ENCODE assay signal across 1 cellular context in genomic region chr9:114303977-114304376, GRCh38.
TF ChIP-seq lines count a peak whose summit lies in the region.

No MANE protein-coding gene starts in this region.

TF ChIP-seq in SK-N-SH, 30 proteins besides CTCF, POLR2A, EP300 and RAD21:
- no peak for TF ChIP-seq RCOR1 (IDR thresholded peaks at IDR 0.05; ENCODE audit: low read length)
- TF ChIP-seq FOXM1 (IDR thresholded peaks at IDR 0.05; ENCODE audit: low read depth), result no peak
- TF ChIP-seq, protein P1, sequence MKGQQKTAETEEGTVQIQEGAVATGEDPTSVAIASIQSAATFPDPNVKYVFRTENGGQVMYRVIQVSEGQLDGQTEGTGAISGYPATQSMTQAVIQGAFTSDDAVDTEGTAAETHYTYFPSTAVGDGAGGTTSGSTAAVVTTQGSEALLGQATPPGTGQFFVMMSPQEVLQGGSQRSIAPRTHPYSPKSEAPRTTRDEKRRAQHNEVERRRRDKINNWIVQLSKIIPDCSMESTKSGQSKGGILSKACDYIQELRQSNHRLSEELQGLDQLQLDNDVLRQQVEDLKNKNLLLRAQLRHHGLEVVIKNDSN (IDR thresholded peaks at IDR 0.05; ENCODE audit: borderline replicate concordance, low read depth), result no peak
- TF ChIP-seq, protein P2, sequence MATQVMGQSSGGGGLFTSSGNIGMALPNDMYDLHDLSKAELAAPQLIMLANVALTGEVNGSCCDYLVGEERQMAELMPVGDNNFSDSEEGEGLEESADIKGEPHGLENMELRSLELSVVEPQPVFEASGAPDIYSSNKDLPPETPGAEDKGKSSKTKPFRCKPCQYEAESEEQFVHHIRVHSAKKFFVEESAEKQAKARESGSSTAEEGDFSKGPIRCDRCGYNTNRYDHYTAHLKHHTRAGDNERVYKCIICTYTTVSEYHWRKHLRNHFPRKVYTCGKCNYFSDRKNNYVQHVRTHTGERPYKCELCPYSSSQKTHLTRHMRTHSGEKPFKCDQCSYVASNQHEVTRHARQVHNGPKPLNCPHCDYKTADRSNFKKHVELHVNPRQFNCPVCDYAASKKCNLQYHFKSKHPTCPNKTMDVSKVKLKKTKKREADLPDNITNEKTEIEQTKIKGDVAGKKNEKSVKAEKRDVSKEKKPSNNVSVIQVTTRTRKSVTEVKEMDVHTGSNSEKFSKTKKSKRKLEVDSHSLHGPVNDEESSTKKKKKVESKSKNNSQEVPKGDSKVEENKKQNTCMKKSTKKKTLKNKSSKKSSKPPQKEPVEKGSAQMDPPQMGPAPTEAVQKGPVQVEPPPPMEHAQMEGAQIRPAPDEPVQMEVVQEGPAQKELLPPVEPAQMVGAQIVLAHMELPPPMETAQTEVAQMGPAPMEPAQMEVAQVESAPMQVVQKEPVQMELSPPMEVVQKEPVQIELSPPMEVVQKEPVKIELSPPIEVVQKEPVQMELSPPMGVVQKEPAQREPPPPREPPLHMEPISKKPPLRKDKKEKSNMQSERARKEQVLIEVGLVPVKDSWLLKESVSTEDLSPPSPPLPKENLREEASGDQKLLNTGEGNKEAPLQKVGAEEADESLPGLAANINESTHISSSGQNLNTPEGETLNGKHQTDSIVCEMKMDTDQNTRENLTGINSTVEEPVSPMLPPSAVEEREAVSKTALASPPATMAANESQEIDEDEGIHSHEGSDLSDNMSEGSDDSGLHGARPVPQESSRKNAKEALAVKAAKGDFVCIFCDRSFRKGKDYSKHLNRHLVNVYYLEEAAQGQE (IDR thresholded peaks at IDR 0.05; ENCODE audit: low read depth, low read length), result no peak
- TF ChIP-seq, protein P3, sequence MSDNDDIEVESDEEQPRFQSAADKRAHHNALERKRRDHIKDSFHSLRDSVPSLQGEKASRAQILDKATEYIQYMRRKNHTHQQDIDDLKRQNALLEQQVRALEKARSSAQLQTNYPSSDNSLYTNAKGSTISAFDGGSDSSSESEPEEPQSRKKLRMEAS (IDR thresholded peaks at IDR 0.05; ENCODE audit: low read depth), result no peak
- TF ChIP-seq TCF12 (IDR thresholded peaks at IDR 0.05), result no peak
- TF ChIP-seq NRF1 (IDR thresholded peaks at IDR 0.05; ENCODE audit: low read depth, low read length), result no peak
- TF ChIP-seq POLR2AphosphoS5 (IDR thresholded peaks at IDR 0.05; ENCODE audit: low read depth, low read length), result no peak
- no peak for TF ChIP-seq NFIC (IDR thresholded peaks at IDR 0.05; ENCODE audit: borderline replicate concordance)
- no peak for TF ChIP-seq SMC3 (IDR thresholded peaks at IDR 0.05; ENCODE audit: low read depth, low read length)
- no peak for TF ChIP-seq RFX5 (IDR thresholded peaks at IDR 0.05; ENCODE audit: low read length)
- no peak for TF ChIP-seq MXI1 (IDR thresholded peaks at IDR 0.05; ENCODE audit: low read depth, low read length)
- TF ChIP-seq EZH2phosphoT487 (IDR thresholded peaks at IDR 0.05; ENCODE audit: borderline replicate concordance, low read depth), result no peak
- TF ChIP-seq ELF1 (IDR thresholded peaks at IDR 0.05), result no peak
- TF ChIP-seq TAF1 (IDR thresholded peaks at IDR 0.05; ENCODE audit: borderline replicate concordance, low read depth, low read length), result no peak
- TF ChIP-seq, protein P4, sequence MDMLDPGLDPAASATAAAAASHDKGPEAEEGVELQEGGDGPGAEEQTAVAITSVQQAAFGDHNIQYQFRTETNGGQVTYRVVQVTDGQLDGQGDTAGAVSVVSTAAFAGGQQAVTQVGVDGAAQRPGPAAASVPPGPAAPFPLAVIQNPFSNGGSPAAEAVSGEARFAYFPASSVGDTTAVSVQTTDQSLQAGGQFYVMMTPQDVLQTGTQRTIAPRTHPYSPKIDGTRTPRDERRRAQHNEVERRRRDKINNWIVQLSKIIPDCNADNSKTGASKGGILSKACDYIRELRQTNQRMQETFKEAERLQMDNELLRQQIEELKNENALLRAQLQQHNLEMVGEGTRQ (IDR thresholded peaks at IDR 0.05; ENCODE audit: borderline replicate concordance, low read depth, low read length), result no peak
